ENCODE assay signal across 8 cellular contexts in the genomic region with DNA sequence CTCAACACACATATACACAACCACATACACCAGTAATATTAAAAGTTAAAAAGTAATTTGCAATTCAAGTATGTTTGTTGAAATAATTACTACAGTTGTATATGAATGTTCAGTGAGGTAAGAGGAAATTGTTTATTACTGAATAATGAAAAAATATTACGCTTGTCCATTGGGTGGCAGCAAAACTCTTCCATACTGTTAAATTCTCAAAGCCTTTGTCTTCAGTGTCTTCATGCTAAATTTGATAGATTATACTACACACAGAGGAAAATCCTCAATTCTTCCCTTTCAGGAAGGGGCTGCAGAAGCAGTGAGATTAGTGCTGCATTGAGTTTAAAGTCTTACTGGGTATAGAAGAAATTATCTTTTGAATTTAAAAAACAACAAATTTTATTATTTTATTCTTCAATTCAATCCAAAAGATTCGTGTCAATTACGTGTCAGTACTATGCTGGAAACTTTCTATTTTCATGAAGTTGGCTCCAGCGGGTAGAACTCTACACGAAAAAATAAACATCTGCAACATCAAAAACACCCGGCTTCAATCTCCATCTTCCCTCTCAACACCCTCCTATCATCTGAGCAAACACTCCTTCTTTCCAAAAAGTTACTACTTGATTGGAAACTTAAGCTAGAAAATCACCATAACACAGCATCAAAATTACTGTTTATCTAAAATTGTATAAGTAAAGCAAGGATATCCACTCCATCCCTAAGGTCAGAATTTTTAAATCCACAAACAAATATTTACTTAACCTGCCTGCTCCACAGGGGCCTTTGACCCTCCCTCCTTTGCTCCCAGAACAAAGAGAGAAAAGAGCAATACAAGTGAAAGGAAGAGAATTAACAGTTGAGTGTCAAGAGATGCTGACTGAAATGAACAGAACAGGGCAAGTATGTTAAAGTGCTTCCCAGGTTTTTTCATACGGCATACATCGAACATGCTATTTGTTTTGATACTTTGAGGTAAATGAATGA. TPM values are rescaled to one million over a fixed set of nuclear protein-coding genes. Genes with fewer than 3 reads are reported as not detected.
A peak's percentile ranks its signal among the peaks of the same experiment; 100 is the strongest.
DNase-seq lines count a peak whose midpoint lies in the region; ATAC-seq and TF ChIP-seq lines count a peak whose summit lies in the region.

No MANE protein-coding gene starts in this region.

- H3K4me1 ChIP-seq in right cardiac atrium (ENCODE audit: control insufficient read depth, insufficient read depth, low read length) (no peaks in the 10 kb centered on the region), testis (no peaks in the 10 kb centered on the region)

- no peaks in the 10 kb centered on the region for H3K27me3 ChIP-seq in right cardiac atrium (ENCODE audit: control insufficient read depth, insufficient read depth)
- no peaks in the 10 kb centered on the region for H3K27me3 ChIP-seq in testis

- no peaks in the 10 kb centered on the region for H3K36me3 ChIP-seq in testis (ENCODE audit: low read depth, missing control alignments)

- WGBS in right cardiac atrium = 58% methylated on average over 8 of the region's 8 CpGs
- WGBS in testis, 2 donors = 68 to 69% methylated on average over 8 of the region's 8 CpGs

- intact Hi-C loops in right cardiac atrium (cut with DNase I) = loop anchor here (5.0 to 10.0 kb wide), 5 partner anchors 59 to 641 kb away; no protein-coding TSS in a partner anchor
- intact Hi-C loops in testis (cut with DNase I; ENCODE audit: low total_unique reads) = no loop called here
- intact Hi-C loops in posterior cingulate gyrus (cut with DNase I) = loop anchor here (1.0 to 5.0 kb wide), 3 partner anchors 63 to 636 kb away; no protein-coding TSS in a partner anchor

- H3K9me3 ChIP-seq in right cardiac atrium (ENCODE audit: control insufficient read depth, low read length) (no peaks in the 10 kb centered on the region), testis (no peaks in the 10 kb centered on the region)

- H3K4me3 ChIP-seq in right cardiac atrium (ENCODE audit: low read length) (no peak overlapping the region), testis (no peak overlapping the region)

- TF ChIP-seq CTCF in testis (IDR thresholded peaks at IDR 0.05) = peak; percentile 45 to 61 (median 51)

- peak; percentile 46 for DNase-seq in NCI-H2196 (lab: John Stamatoyannopoulos, UW; ENCODE audit: unreplicated experiment)
- no peak for DNase-seq in NCI-H2196 treated with DMSO at 0.1 percent for 48 hours (lab: John Stamatoyannopoulos, UW; ENCODE audit: unreplicated experiment)
- peak; percentile 36 for DNase-seq in NCI-H2107 (lab: John Stamatoyannopoulos, UW)
- DNase-seq in amniotic stem cell (lab: John Stamatoyannopoulos, UW) = peak; percentile 34
- no peak for DNase-seq in right cardiac atrium
- no peak for DNase-seq in testis
- no peak for DNase-seq in posterior cingulate gyrus

- no peak for TF ChIP-seq POLR2A in testis (IDR thresholded peaks at IDR 0.05)

- no peak overlapping the region for H3K27ac ChIP-seq in right cardiac atrium (ENCODE audit: low read length)
- H3K27ac ChIP-seq in testis = no peak overlapping the region

- peak; percentile 68 for ATAC-seq in GM21723 (IDR thresholded peaks at IDR 0.05; ENCODE audit: unreplicated experiment)
- ATAC-seq in right cardiac atrium = peak; percentile 29 to 55

RNA-seq across cellular contexts. Expression of a gene that starts 37.0 kb away (rescaled TPM):
- total RNA-seq in right cardiac atrium (10 to 100 TPM; 13.9 to 21.2 (median 17.9) TPM), testis (10 to 100 TPM; 40.4 to 71.0 TPM)
- polyA plus RNA-seq in right cardiac atrium (13.9 TPM), testis (ENCODE audit: insufficient read depth, low read depth, low replicate concordance) (120 TPM)

Comparison
In these comparisons a context has a peak if more than half of its experiments do, and no peak if none do; other contexts are left out.
1. DNase-seq: peak in NCI-H2196 (single experiment), NCI-H2107 (single experiment) and amniotic stem cell (single experiment); none in NCI-H2196 treated with DMSO at 0.1 percent for 48 hours (single experiment), right cardiac atrium (0 of 3), testis (single experiment) and posterior cingulate gyrus (0 of 10).